In the genomic region with DNA sequence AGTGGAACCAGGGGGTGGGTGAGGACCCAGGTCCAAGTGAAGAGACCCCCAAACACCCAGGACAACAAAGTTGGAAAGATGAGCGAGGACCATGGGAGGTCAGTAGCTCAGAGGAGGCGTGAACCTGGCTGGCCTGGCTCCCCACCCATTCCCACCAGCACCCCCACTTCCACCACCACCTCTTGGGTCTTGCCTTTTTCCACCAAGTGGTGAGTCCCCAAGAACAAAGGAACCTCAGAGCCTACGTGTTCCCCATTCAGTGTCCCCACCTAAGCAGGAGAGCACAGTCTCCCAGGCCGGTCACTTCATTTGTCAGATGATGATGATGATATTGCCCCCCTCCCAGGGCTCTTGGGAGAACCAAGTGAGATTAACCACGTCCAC, we compare ENCODE assay signal across 9 cellular contexts. TPM values are rescaled to one million over a fixed set of nuclear protein-coding genes. Genes with fewer than 3 reads are reported as not detected.
A peak's percentile ranks its signal among the peaks of the same experiment; 100 is the strongest.
DNase-seq lines count a peak whose midpoint lies in the region; ATAC-seq and TF ChIP-seq lines count a peak whose summit lies in the region.
"Had no signal": no experiment of that assay in that cellular context is flagged by ENCODE, and none has a peak within 500 bp of the region (broad histone marks: within the 10 kb centered on the region; RNA-seq: fewer than 3 reads in every experiment).

No MANE protein-coding gene starts in this region.

- no peak for DNase-seq in CD4-positive, CD25-positive, alpha-beta regulatory T cell
- peak; percentile 60 for DNase-seq in osteoblast (ENCODE audit: insufficient read length, low spot score, missing footprints)
- DNase-seq in NCI-H774 (lab: John Stamatoyannopoulos, UW): no peak
- no peak for DNase-seq in HuH-7 (ENCODE audit: low spot score)
- DNase-seq in osteocyte (ENCODE audit: extremely low spot score, unreplicated experiment): no peak
- DNase-seq in T-cell: no peak

- peaks cover 3% of the 10 kb centered on the region for H3K36me3 Mint-ChIP-seq in CD4-positive, CD25-positive, alpha-beta regulatory T cell
- peaks cover 48% of the 10 kb centered on the region for H3K36me3 Mint-ChIP-seq in dendritic cell treated with granulocyte-macrophage colony-stimulating factor and Interleukin-4, amounts not matched to agents 40 ng/mL and 50 ng/mL, for 4 days (ENCODE audit: low read depth)
- H3K36me3 Mint-ChIP-seq in osteocyte (ENCODE audit: unreplicated experiment) (peaks cover 6% of the 10 kb centered on the region), T-cell (peaks cover 15% of the 10 kb centered on the region)

- peaks cover 4% of the 10 kb centered on the region for H3K27me3 Mint-ChIP-seq in CD4-positive, CD25-positive, alpha-beta regulatory T cell
- peaks cover 4% of the 10 kb centered on the region for H3K27me3 Mint-ChIP-seq in dendritic cell treated with granulocyte-macrophage colony-stimulating factor and Interleukin-4, amounts not matched to agents 40 ng/mL and 50 ng/mL, for 4 days
- H3K27me3 Mint-ChIP-seq in osteocyte (ENCODE audit: unreplicated experiment) (no peaks in the 10 kb centered on the region), T-cell (no peaks in the 10 kb centered on the region)

- intact Hi-C loops in dendritic cell treated with granulocyte-macrophage colony-stimulating factor and Interleukin-4, amounts not matched to agents 40 ng/mL and 50 ng/mL, for 4 days (cut with micrococcal nuclease): no loop called here

- H3K9me3 ChIP-seq in CD4-positive, CD25-positive, alpha-beta regulatory T cell (ENCODE audit: control insufficient read depth in 2 of 2, low read length in 2 of 2): no peaks in the 10 kb centered on the region
- no peaks in the 10 kb centered on the region for H3K9me3 ChIP-seq in osteoblast (ENCODE audit: low read depth, low read length)
- H3K9me3 ChIP-seq: left lung had no signal

- H3K4me3 ChIP-seq in CD4-positive, CD25-positive, alpha-beta regulatory T cell (ENCODE audit: low read depth, low read length): no peak overlapping the region
- H3K4me3 ChIP-seq in KMS-11 (IDR thresholded peaks at IDR 0.05; ENCODE audit: insufficient read depth, low read depth, low read length): no peak overlapping the region
- H3K4me3 ChIP-seq in osteoblast (ENCODE audit: insufficient read depth, low read length): no peak overlapping the region
- H3K4me3 ChIP-seq: left lung had no signal

- ATAC-seq in CD4-positive, CD25-positive, alpha-beta regulatory T cell (ENCODE audit: low read depth in 2 of 2): no peak
- no peak for ATAC-seq in T-cell (replicated peaks in 1 of 4)

- no peaks in the 10 kb centered on the region for H4K20me1 ChIP-seq in KMS-11 (ENCODE audit: insufficient read depth)
- peaks cover 3% of the 10 kb centered on the region for H4K20me1 ChIP-seq in osteoblast (ENCODE audit: insufficient read depth, low read length)

- H3K27me3 ChIP-seq in CD4-positive, CD25-positive, alpha-beta regulatory T cell (ENCODE audit: control insufficient read depth, insufficient read depth, low read length): no peaks in the 10 kb centered on the region
- no peaks in the 10 kb centered on the region for H3K27me3 ChIP-seq in KMS-11 (ENCODE audit: insufficient read depth, low read depth)
- no peaks in the 10 kb centered on the region for H3K27me3 ChIP-seq in osteoblast (ENCODE audit: insufficient read depth, low read length)
- H3K27me3 ChIP-seq: left lung had no signal

- H3K27ac Mint-ChIP-seq in CD4-positive, CD25-positive, alpha-beta regulatory T cell: peak overlapping the region; percentile 52 to 81 (median 74)
- H3K27ac Mint-ChIP-seq in dendritic cell treated with granulocyte-macrophage colony-stimulating factor and Interleukin-4, amounts not matched to agents 40 ng/mL and 50 ng/mL, for 4 days: peak overlapping the region; percentile 50
- H3K27ac Mint-ChIP-seq in osteocyte (ENCODE audit: unreplicated experiment) (no peak overlapping the region), T-cell (peak overlapping the region in 1 of 2 donors; percentile 28)

- peak overlapping the region; percentile 63 for H3K27ac ChIP-seq in CD4-positive, CD25-positive, alpha-beta regulatory T cell (ENCODE audit: insufficient read depth, low read length, poor library complexity, severe bottlenecking)
- peak overlapping the region; percentile 79 for H3K27ac ChIP-seq in KMS-11
- H3K27ac ChIP-seq in osteoblast (ENCODE audit: low read depth, low read length): peak overlapping the region; percentile 37

- H3K4me1 ChIP-seq in CD4-positive, CD25-positive, alpha-beta regulatory T cell (ENCODE audit: control insufficient read depth, insufficient read depth, low read length, poor library complexity, severe bottlenecking): peaks cover 33% of the 10 kb centered on the region
- H3K4me1 ChIP-seq in KMS-11 (ENCODE audit: low read depth, poor library complexity, severe bottlenecking) (peaks cover 40% of the 10 kb centered on the region), osteoblast (ENCODE audit: insufficient read depth, low read length) (peaks cover 12% of the 10 kb centered on the region)

- H3K9me3 Mint-ChIP-seq in CD4-positive, CD25-positive, alpha-beta regulatory T cell: no peaks in the 10 kb centered on the region
- H3K9me3 Mint-ChIP-seq in dendritic cell treated with granulocyte-macrophage colony-stimulating factor and Interleukin-4, amounts not matched to agents 40 ng/mL and 50 ng/mL, for 4 days: no peaks in the 10 kb centered on the region
- H3K9me3 Mint-ChIP-seq in osteocyte (ENCODE audit: unreplicated experiment) (no peaks in the 10 kb centered on the region), T-cell (no peaks in the 10 kb centered on the region)

- TF ChIP-seq CTCF in KMS-11 (conservative IDR thresholded peaks at IDR 0.05; ENCODE audit: low read depth, low read length): no peak
- no peak for TF ChIP-seq CTCF in osteoblast (IDR thresholded peaks at IDR 0.05; ENCODE audit: extremely low read depth, low read depth, low read length)
- TF ChIP-seq CTCF in osteocyte (IDR thresholded peaks at IDR 0.05): no peak

- peak overlapping the region; percentile 58; the same call in 1 of the 2 replicates for H3K9ac ChIP-seq in KMS-11

- peaks cover 10% of the 10 kb centered on the region for H3K36me3 ChIP-seq in CD4-positive, CD25-positive, alpha-beta regulatory T cell (ENCODE audit: control insufficient read depth, insufficient read depth, low read length)
- H3K36me3 ChIP-seq in KMS-11 (ENCODE audit: insufficient read depth): peaks cover 5% of the 10 kb centered on the region; the same call in 1 of the 2 replicates
- H3K36me3 ChIP-seq in osteoblast (ENCODE audit: insufficient read depth, low read length): peaks cover 34% of the 10 kb centered on the region

- POLR2A ChIA-PET in T-cell (lab: Charles Lee): no interaction called here

- H3K4me2 ChIP-seq in KMS-11: peak overlapping the region; percentile 89
- H3K4me2 ChIP-seq in osteoblast (ENCODE audit: insufficient read depth, low read length): peak overlapping the region; percentile 66

- H2AFZ ChIP-seq in KMS-11 (ENCODE audit: low read depth) (no peak overlapping the region), osteoblast (ENCODE audit: low read length) (no peak overlapping the region)

- peaks cover 0 to 38% (median 7%) of the 10 kb centered on the region in 4 donors for H3K4me1 Mint-ChIP-seq in CD4-positive, CD25-positive, alpha-beta regulatory T cell
- peaks cover 43% of the 10 kb centered on the region for H3K4me1 Mint-ChIP-seq in dendritic cell treated with granulocyte-macrophage colony-stimulating factor and Interleukin-4, amounts not matched to agents 40 ng/mL and 50 ng/mL, for 4 days (ENCODE audit: low read depth)
- H3K4me1 Mint-ChIP-seq in osteocyte (ENCODE audit: unreplicated experiment): peaks cover 9% of the 10 kb centered on the region
- peaks cover 28 to 37% (median 29%) of the 10 kb centered on the region in 3 donors for H3K4me1 Mint-ChIP-seq in T-cell

- H3K79me2 ChIP-seq in KMS-11 (ENCODE audit: insufficient read depth, low read depth): no peaks in the 10 kb centered on the region
- H3K79me2 ChIP-seq in osteoblast (ENCODE audit: insufficient read depth, low read length): no peaks in the 10 kb centered on the region

- CTCF ChIA-PET in T-cell (lab: Charles Lee): interaction anchor here in 1 of 2 donors (0.6 to 0.7 kb wide), 3 partner anchors 52 to 87 kb away, joined by 3 to 4 read pairs (median 3); no protein-coding TSS in a partner anchor

- no peak overlapping the region for H3K4me3 Mint-ChIP-seq in CD4-positive, CD25-positive, alpha-beta regulatory T cell
- H3K4me3 Mint-ChIP-seq in dendritic cell treated with granulocyte-macrophage colony-stimulating factor and Interleukin-4, amounts not matched to agents 40 ng/mL and 50 ng/mL, for 4 days: no peak overlapping the region
- no peak overlapping the region for H3K4me3 Mint-ChIP-seq in osteocyte (ENCODE audit: unreplicated experiment)
- no peak overlapping the region for H3K4me3 Mint-ChIP-seq in T-cell

RNA-seq across cellular contexts. Expression of gene VWA7, which starts 0.5 kb away (rescaled TPM):
- total RNA-seq in CD4-positive, CD25-positive, alpha-beta regulatory T cell: 6.8 TPM
- polyA plus RNA-seq in CD4-positive, CD25-positive, alpha-beta regulatory T cell: 1 to 10 TPM in 3 of 4 donors, under 1 TPM in 1; 0.91 to 1.2 (median 1.2) TPM
- 0.29 and 0.36 TPM in 2 replicates for total RNA-seq in osteoblast
- 0.50 and 0.94 TPM in 2 replicates for total RNA-seq in osteocyte
- 1 to 10 TPM; 1.4 to 8.0 (median 2.1) TPM for total RNA-seq in T-cell

RNA-seq across cellular contexts. Expression of gene SAPCD1, which starts 15.2 kb away (rescaled TPM):
- total RNA-seq in CD4-positive, CD25-positive, alpha-beta regulatory T cell: 2.3 TPM
- not detected for polyA plus RNA-seq in CD4-positive, CD25-positive, alpha-beta regulatory T cell
- total RNA-seq in osteoblast: 0.59 and 1.4 TPM in 2 replicates
- 2.5 and 3.4 TPM in 2 replicates for total RNA-seq in osteocyte
- total RNA-seq in T-cell: 10 to 100 TPM in 1 of 5 donors, 1 to 10 TPM in 4; 3.1 to 10.7 (median 4.1) TPM

RNA-seq across cellular contexts. Expression of gene VARS1, which starts 17.9 kb away (rescaled TPM):
- total RNA-seq in CD4-positive, CD25-positive, alpha-beta regulatory T cell: 63.4 TPM
- 10 to 100 TPM; 27.1 to 45.1 (median 29.9) TPM for polyA plus RNA-seq in CD4-positive, CD25-positive, alpha-beta regulatory T cell
- total RNA-seq in osteoblast (40.1 and 42.0 TPM in 2 replicates), osteocyte (73.0 and 73.4 TPM in 2 replicates), T-cell (10 to 100 TPM; 44.4 to 71.0 (median 62.5) TPM)

RNA-seq across cellular contexts. Expression of gene LSM2, which starts 29.1 kb away (rescaled TPM):
- total RNA-seq in CD4-positive, CD25-positive, alpha-beta regulatory T cell: 29.3 TPM
- polyA plus RNA-seq in CD4-positive, CD25-positive, alpha-beta regulatory T cell: 100 to 1,000 TPM in 1 of 4 donors, 10 to 100 TPM in 3; 80.0 to 122 (median 87.5) TPM
- total RNA-seq in osteoblast: 18.3 and 22.4 TPM in 2 replicates
- 50.6 and 54.3 TPM in 2 replicates for total RNA-seq in osteocyte
- 10 to 100 TPM; 24.2 to 36.4 (median 30.6) TPM for total RNA-seq in T-cell

RNA-seq across cellular contexts. Expression of gene HSPA1L, which starts 37.4 kb away (rescaled TPM):
- total RNA-seq in CD4-positive, CD25-positive, alpha-beta regulatory T cell: 5.5 TPM
- 1 to 10 TPM; 2.2 to 4.2 (median 3.5) TPM for polyA plus RNA-seq in CD4-positive, CD25-positive, alpha-beta regulatory T cell
- total RNA-seq in osteoblast (0.29 and 0.72 TPM in 2 replicates), osteocyte (1.1 and 1.7 TPM in 2 replicates), T-cell (1 to 10 TPM; 2.8 to 8.5 (median 8.1) TPM)
